ENCODE assay signal across 1 cellular context in genomic region chr17:37358830-37359681, GRCh38.
TF ChIP-seq lines count a peak whose summit lies in the region.

No MANE protein-coding gene starts in this region.

TF ChIP-seq in HepG2, 621 proteins besides CTCF, POLR2A, EP300 and RAD21 (continued from another document and continues in another):
- TF ChIP-seq ZNF609 (CRISPR knock-in tag; IDR thresholded peaks at IDR 0.05; ENCODE audit: borderline replicate concordance) (no peak), ZNF276 (CRISPR knock-in tag; IDR thresholded peaks at IDR 0.05; ENCODE audit: low read depth) (no peak), ZBTB7B (CRISPR knock-in tag; IDR thresholded peaks at IDR 0.05) (no peak), ZFP36 (IDR thresholded peaks at IDR 0.05; ENCODE audit: borderline replicate concordance, low read depth, low read length, partially characterized antibody) (no peak), SCMH1 (CRISPR knock-in tag; IDR thresholded peaks at IDR 0.05; ENCODE audit: borderline replicate concordance) (no peak), ATF1 (CRISPR knock-in tag; IDR thresholded peaks at IDR 0.05) (no peak), ZZZ3 (CRISPR knock-in tag; IDR thresholded peaks at IDR 0.05; ENCODE audit: borderline replicate concordance) (no peak), ZNF546 (CRISPR knock-in tag; conservative IDR thresholded peaks at IDR 0.05) (no peak; the same call in 1 of the 2 replicates), ZBTB3 (CRISPR knock-in tag; IDR thresholded peaks at IDR 0.05; ENCODE audit: borderline replicate concordance, low read depth) (no peak), FOXK1 (CRISPR knock-in tag; IDR thresholded peaks at IDR 0.05; ENCODE audit: borderline replicate concordance, low read depth) (no peak), SIN3B (IDR thresholded peaks at IDR 0.05; ENCODE audit: low read length) (no peak), ZNF747 (CRISPR knock-in tag; IDR thresholded peaks at IDR 0.05; ENCODE audit: borderline replicate concordance) (0 out of 2 replicates have a peak, but pooled peaks have one; percentile 57), ELF3 (CRISPR knock-in tag; IDR thresholded peaks at IDR 0.05) (peak; percentile 30; the same call in 1 of the 2 replicates), E2F5 (CRISPR knock-in tag; conservative IDR thresholded peaks at IDR 0.05) (no peak), ZNF737 (CRISPR knock-in tag; IDR thresholded peaks at IDR 0.05; ENCODE audit: borderline replicate concordance) (no peak), GPBP1L1 (CRISPR knock-in tag; IDR thresholded peaks at IDR 0.05) (no peak), MYNN (CRISPR knock-in tag; IDR thresholded peaks at IDR 0.05; ENCODE audit: low read depth) (0 out of 2 replicates have a peak, but pooled peaks have one; percentile 58), TOPORS (CRISPR knock-in tag; IDR thresholded peaks at IDR 0.05) (0 out of 2 replicates have a peak, but pooled peaks have one; percentile 60), CENPT (CRISPR knock-in tag; IDR thresholded peaks at IDR 0.05; ENCODE audit: low read depth) (0 out of 2 replicates have a peak, but pooled peaks have one; percentile 41), NFIC (IDR thresholded peaks at IDR 0.05; ENCODE audit: low read length) (no peak), ELF4 (CRISPR knock-in tag; IDR thresholded peaks at IDR 0.05; ENCODE audit: borderline replicate concordance) (no peak), IKZF4 (CRISPR knock-in tag; IDR thresholded peaks at IDR 0.05; ENCODE audit: borderline replicate concordance, low read depth, not compliant biosample characterization) (peak; percentile 54), ZNF749 (CRISPR knock-in tag; IDR thresholded peaks at IDR 0.05; ENCODE audit: borderline replicate concordance) (no peak; the same call in 1 of the 2 replicates), KLF16 (CRISPR knock-in tag; IDR thresholded peaks at IDR 0.05) (no peak), ISX (CRISPR knock-in tag; conservative IDR thresholded peaks at IDR 0.05) (no peak), ZNF414 (CRISPR knock-in tag; IDR thresholded peaks at IDR 0.05) (no peak), HNF1B (CRISPR knock-in tag; IDR thresholded peaks at IDR 0.05) (no peak), ZNF703 (CRISPR knock-in tag; IDR thresholded peaks at IDR 0.05; ENCODE audit: borderline replicate concordance) (0 out of 2 replicates have a peak, but pooled peaks have one; percentile 35), DDIT3 (CRISPR knock-in tag; IDR thresholded peaks at IDR 0.05) (no peak), ZMAT3 (CRISPR knock-in tag; conservative IDR thresholded peaks at IDR 0.05) (no peak), HOXA3 (CRISPR knock-in tag; IDR thresholded peaks at IDR 0.05) (peak; percentile 29; the same call in 1 of the 2 replicates), HIC2 (CRISPR knock-in tag; IDR thresholded peaks at IDR 0.05; ENCODE audit: low read depth) (no peak), STAG1 (CRISPR knock-in tag; IDR thresholded peaks at IDR 0.05) (no peak), MED1 (CRISPR knock-in tag; IDR thresholded peaks at IDR 0.05) (peak; percentile 77), NPAS2 (CRISPR knock-in tag; IDR thresholded peaks at IDR 0.05; ENCODE audit: borderline replicate concordance) (no peak), MZF1 (CRISPR knock-in tag; IDR thresholded peaks at IDR 0.05; ENCODE audit: borderline replicate concordance) (no peak), KDM3A (CRISPR knock-in tag; IDR thresholded peaks at IDR 0.05; ENCODE audit: low read depth) (no peak), DMAP1 (CRISPR knock-in tag; IDR thresholded peaks at IDR 0.05) (peak; percentile 86; the same call in 1 of the 2 replicates), SAFB2 (CRISPR knock-in tag; IDR thresholded peaks at IDR 0.05; ENCODE audit: borderline replicate concordance, low read depth) (no peak; the same call in 1 of the 2 replicates), ZNF207 (IDR thresholded peaks at IDR 0.05; ENCODE audit: borderline replicate concordance) (no peak), ZNF615 (CRISPR knock-in tag; IDR thresholded peaks at IDR 0.05; ENCODE audit: borderline replicate concordance) (no peak)
- TF ChIP-seq, protein P1, sequence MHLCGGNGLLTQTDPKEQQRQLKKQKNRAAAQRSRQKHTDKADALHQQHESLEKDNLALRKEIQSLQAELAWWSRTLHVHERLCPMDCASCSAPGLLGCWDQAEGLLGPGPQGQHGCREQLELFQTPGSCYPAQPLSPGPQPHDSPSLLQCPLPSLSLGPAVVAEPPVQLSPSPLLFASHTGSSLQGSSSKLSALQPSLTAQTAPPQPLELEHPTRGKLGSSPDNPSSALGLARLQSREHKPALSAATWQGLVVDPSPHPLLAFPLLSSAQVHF (CRISPR knock-in tag; IDR thresholded peaks at IDR 0.05): no peak
- TF ChIP-seq, protein P2, sequence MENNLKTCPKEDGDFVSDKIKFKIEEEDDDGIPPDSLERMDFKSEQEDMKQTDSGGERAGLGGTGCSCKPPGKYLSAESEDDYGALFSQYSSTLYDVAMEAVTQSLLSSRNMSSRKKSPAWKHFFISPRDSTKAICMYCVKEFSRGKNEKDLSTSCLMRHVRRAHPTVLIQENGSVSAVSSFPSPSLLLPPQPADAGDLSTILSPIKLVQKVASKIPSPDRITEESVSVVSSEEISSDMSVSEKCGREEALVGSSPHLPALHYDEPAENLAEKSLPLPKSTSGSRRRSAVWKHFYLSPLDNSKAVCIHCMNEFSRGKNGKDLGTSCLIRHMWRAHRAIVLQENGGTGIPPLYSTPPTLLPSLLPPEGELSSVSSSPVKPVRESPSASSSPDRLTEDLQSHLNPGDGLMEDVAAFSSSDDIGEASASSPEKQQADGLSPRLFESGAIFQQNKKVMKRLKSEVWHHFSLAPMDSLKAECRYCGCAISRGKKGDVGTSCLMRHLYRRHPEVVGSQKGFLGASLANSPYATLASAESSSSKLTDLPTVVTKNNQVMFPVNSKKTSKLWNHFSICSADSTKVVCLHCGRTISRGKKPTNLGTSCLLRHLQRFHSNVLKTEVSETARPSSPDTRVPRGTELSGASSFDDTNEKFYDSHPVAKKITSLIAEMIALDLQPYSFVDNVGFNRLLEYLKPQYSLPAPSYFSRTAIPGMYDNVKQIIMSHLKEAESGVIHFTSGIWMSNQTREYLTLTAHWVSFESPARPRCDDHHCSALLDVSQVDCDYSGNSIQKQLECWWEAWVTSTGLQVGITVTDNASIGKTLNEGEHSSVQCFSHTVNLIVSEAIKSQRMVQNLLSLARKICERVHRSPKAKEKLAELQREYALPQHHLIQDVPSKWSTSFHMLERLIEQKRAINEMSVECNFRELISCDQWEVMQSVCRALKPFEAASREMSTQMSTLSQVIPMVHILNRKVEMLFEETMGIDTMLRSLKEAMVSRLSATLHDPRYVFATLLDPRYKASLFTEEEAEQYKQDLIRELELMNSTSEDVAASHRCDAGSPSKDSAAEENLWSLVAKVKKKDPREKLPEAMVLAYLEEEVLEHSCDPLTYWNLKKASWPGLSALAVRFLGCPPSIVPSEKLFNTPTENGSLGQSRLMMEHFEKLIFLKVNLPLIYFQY (CRISPR knock-in tag; IDR thresholded peaks at IDR 0.05; ENCODE audit: borderline replicate concordance): no peak
- TF ChIP-seq, protein P3, sequence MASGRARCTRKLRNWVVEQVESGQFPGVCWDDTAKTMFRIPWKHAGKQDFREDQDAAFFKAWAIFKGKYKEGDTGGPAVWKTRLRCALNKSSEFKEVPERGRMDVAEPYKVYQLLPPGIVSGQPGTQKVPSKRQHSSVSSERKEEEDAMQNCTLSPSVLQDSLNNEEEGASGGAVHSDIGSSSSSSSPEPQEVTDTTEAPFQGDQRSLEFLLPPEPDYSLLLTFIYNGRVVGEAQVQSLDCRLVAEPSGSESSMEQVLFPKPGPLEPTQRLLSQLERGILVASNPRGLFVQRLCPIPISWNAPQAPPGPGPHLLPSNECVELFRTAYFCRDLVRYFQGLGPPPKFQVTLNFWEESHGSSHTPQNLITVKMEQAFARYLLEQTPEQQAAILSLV (CRISPR knock-in tag; IDR thresholded peaks at IDR 0.05; ENCODE audit: borderline replicate concordance): no peak; the same call in 1 of the 2 replicates
